16 cellular contexts compared by ENCODE assay signal in genomic region chr2:201138401-201138970, GRCh38. TPM values are rescaled to one million over a fixed set of nuclear protein-coding genes. Genes with fewer than 3 reads are reported as not detected.
DNase-seq lines count a peak whose midpoint lies in the region; ATAC-seq and TF ChIP-seq lines count a peak whose summit lies in the region.
"Had no signal": no experiment of that assay in that cellular context is flagged by ENCODE, and none has a peak within 500 bp of the region (broad histone marks: within the 10 kb centered on the region; RNA-seq: fewer than 3 reads in every experiment).

No MANE protein-coding gene starts in this region.

- WGBS in lung, 2 donors = 90 to 94% methylated on average over 15 of the region's 15 CpGs

- TF ChIP-seq CTCF in WTC11 (IDR thresholded peaks at IDR 0.05) (no peak), lung (IDR thresholded peaks at IDR 0.05; ENCODE audit: control extremely low read depth, extremely low read depth) (no peak), type B pancreatic cell (conservative IDR thresholded peaks at IDR 0.05) (no peak)

- peak overlapping the region; percentile 41 to 86 for H3K27ac ChIP-seq in lung (ENCODE audit: low read depth in 1 of 2, low read length in 1 of 2)
- H3K27ac ChIP-seq: brain microvascular endothelial cell, esophagus muscularis mucosa had no signal

- no peak for ATAC-seq in WTC11
- ATAC-seq in lung (ENCODE audit: insufficient read depth, low FRiP score) = no peak

- no peak overlapping the region for H3K4me3 ChIP-seq in lung
- H3K4me3 ChIP-seq: dorsolateral prefrontal cortex, esophagus muscularis mucosa had no signal

- H3K27ac Mint-ChIP-seq in activated naive CD8-positive, alpha-beta T cell = peak overlapping the region; percentile 68
- no peak overlapping the region for H3K27ac Mint-ChIP-seq in activated naive CD8-positive, alpha-beta T cell treated with anti-CD3 and anti-CD28 coated beads for 36 hours
- H3K27ac Mint-ChIP-seq in WTC11 (0 out of 2 replicates have a peak overlapping the region, but pooled peaks have one; percentile 88), type B pancreatic cell (peak overlapping the region; percentile 78)
- H3K27ac Mint-ChIP-seq: activated naive CD4-positive, alpha-beta T cell treated with anti-CD3 and anti-CD28 coated beads, Interleukin-2, amount 10 ng/mL, durations not matched to agents 7 days and 5 days had no signal

- DNase-seq in activated naive CD8-positive, alpha-beta T cell treated with anti-CD3 and anti-CD28 coated beads for 36 hours = no peak
- DNase-seq in WTC11 (ENCODE audit: low spot score) = no peak
- no peak for DNase-seq in lung (ENCODE audit: low spot score)
- no peak for DNase-seq in type B pancreatic cell (ENCODE audit: extremely low spot score, unreplicated experiment)
- DNase-seq in nucleus accumbens (lab: John Stamatoyannopoulos, UW) = no peak
- no peak for DNase-seq in SIG-M5 (lab: John Stamatoyannopoulos, UW)
- DNase-seq in stimulated activated naive CD4-positive, alpha-beta T cell (lab: John Stamatoyannopoulos, UW) = no peak
- DNase-seq: activated naive CD4-positive, alpha-beta T cell treated with anti-CD3 and anti-CD28 coated beads, Interleukin-2, amount 10 ng/mL, durations not matched to agents 7 days and 5 days; brain microvascular endothelial cell; Caco-2; dorsolateral prefrontal cortex; NCI-H1417 treated with DMSO at 0.1 percent for 48 hours; retina had no signal

- H3K36me3 ChIP-seq in lung (ENCODE audit: control insufficient read depth in 2 of 2, insufficient read depth in 2 of 2, low read length in 2 of 2) = peaks cover 41 to 43% of the 10 kb centered on the region in 2 donors

- peaks cover 43% of the 10 kb centered on the region for H3K4me1 Mint-ChIP-seq in activated naive CD8-positive, alpha-beta T cell (ENCODE audit: low read depth)
- peaks cover 31% of the 10 kb centered on the region for H3K4me1 Mint-ChIP-seq in activated naive CD8-positive, alpha-beta T cell treated with anti-CD3 and anti-CD28 coated beads for 36 hours
- H3K4me1 Mint-ChIP-seq in WTC11 = peaks cover 18% of the 10 kb centered on the region
- peaks cover 4% of the 10 kb centered on the region for H3K4me1 Mint-ChIP-seq in type B pancreatic cell (ENCODE audit: unreplicated experiment)

- peaks cover 13% of the 10 kb centered on the region for H3K36me3 Mint-ChIP-seq in activated naive CD8-positive, alpha-beta T cell
- peaks cover 58% of the 10 kb centered on the region for H3K36me3 Mint-ChIP-seq in activated naive CD8-positive, alpha-beta T cell treated with anti-CD3 and anti-CD28 coated beads for 36 hours
- H3K36me3 Mint-ChIP-seq in WTC11 (peaks cover 26% of the 10 kb centered on the region), type B pancreatic cell (peaks cover 21% of the 10 kb centered on the region)

- no peaks in the 10 kb centered on the region for H3K27me3 Mint-ChIP-seq in activated naive CD8-positive, alpha-beta T cell
- H3K27me3 Mint-ChIP-seq in activated naive CD8-positive, alpha-beta T cell treated with anti-CD3 and anti-CD28 coated beads for 36 hours = no peaks in the 10 kb centered on the region
- no peaks in the 10 kb centered on the region for H3K27me3 Mint-ChIP-seq in WTC11 (ENCODE audit: low read depth)
- no peaks in the 10 kb centered on the region for H3K27me3 Mint-ChIP-seq in type B pancreatic cell
- H3K27me3 Mint-ChIP-seq: activated naive CD4-positive, alpha-beta T cell treated with anti-CD3 and anti-CD28 coated beads, Interleukin-2, amount 10 ng/mL, durations not matched to agents 7 days and 5 days had no signal

- H3K4me1 ChIP-seq in lung (ENCODE audit: control insufficient read depth in 2 of 2, insufficient read depth in 2 of 2, low read length in 2 of 2) = peaks cover 8 to 14% of the 10 kb centered on the region in 2 donors
- H3K4me1 ChIP-seq: Caco-2 had no signal

- H3K9me3 ChIP-seq in lung (ENCODE audit: control insufficient read depth in 2 of 2, insufficient read depth in 1 of 2, low read length in 1 of 2) = no peaks in the 10 kb centered on the region
- H3K9me3 ChIP-seq: Caco-2, esophagus muscularis mucosa had no signal

- H3K9me3 Mint-ChIP-seq in activated naive CD8-positive, alpha-beta T cell (ENCODE audit: low read depth) = no peaks in the 10 kb centered on the region
- H3K9me3 Mint-ChIP-seq in activated naive CD8-positive, alpha-beta T cell treated with anti-CD3 and anti-CD28 coated beads for 36 hours = no peaks in the 10 kb centered on the region
- H3K9me3 Mint-ChIP-seq in WTC11 (no peaks in the 10 kb centered on the region), type B pancreatic cell (no peaks in the 10 kb centered on the region)
- H3K9me3 Mint-ChIP-seq: activated naive CD4-positive, alpha-beta T cell treated with anti-CD3 and anti-CD28 coated beads, Interleukin-2, amount 10 ng/mL, durations not matched to agents 7 days and 5 days; neural crest cell had no signal

- no peak overlapping the region for H3K4me3 Mint-ChIP-seq in activated naive CD8-positive, alpha-beta T cell
- no peak overlapping the region for H3K4me3 Mint-ChIP-seq in activated naive CD8-positive, alpha-beta T cell treated with anti-CD3 and anti-CD28 coated beads for 36 hours
- no peak overlapping the region for H3K4me3 Mint-ChIP-seq in WTC11
- no peak overlapping the region for H3K4me3 Mint-ChIP-seq in type B pancreatic cell
- H3K4me3 Mint-ChIP-seq: activated naive CD4-positive, alpha-beta T cell treated with anti-CD3 and anti-CD28 coated beads, Interleukin-2, amount 10 ng/mL, durations not matched to agents 7 days and 5 days; neural crest cell had no signal

- POLR2A ChIA-PET in WTC11 (lab: Charles Lee) = no interaction called here

- CTCF ChIA-PET in WTC11 (lab: Charles Lee) = interaction anchor here (1.1 kb wide), 1 partner anchor 94 kb away, joined by 4 read pairs; no protein-coding TSS in a partner anchor

- no peaks in the 10 kb centered on the region for H3K27me3 ChIP-seq in lung (ENCODE audit: control insufficient read depth, insufficient read depth)
- H3K27me3 ChIP-seq: brain microvascular endothelial cell, dorsolateral prefrontal cortex, esophagus muscularis mucosa had no signal

TF ChIP-seq in WTC11, 78 proteins besides CTCF, POLR2A, EP300 and RAD21:
- TF ChIP-seq ZNF219 (CRISPR knock-in tag; IDR thresholded peaks at IDR 0.05; ENCODE audit: borderline replicate concordance) (no peak), MYBL2 (CRISPR knock-in tag; IDR thresholded peaks at IDR 0.05) (no peak), TEAD4 (CRISPR knock-in tag; IDR thresholded peaks at IDR 0.05) (no peak)
TF ChIP-seq in WTC11: peak in this region for 0.

RNA-seq across cellular contexts. Expression of gene CFLAR, which starts 22.5 kb away (rescaled TPM):
- total RNA-seq in activated naive CD8-positive, alpha-beta T cell treated with anti-CD3 and anti-CD28 coated beads for 36 hours = 100 to 1,000 TPM; 190 to 198 TPM
- total RNA-seq in WTC11 (2021) (18.2 to 21.5 TPM (median 19.9 TPM) in 3 replicates), lung (100 to 1,000 TPM; 294 to 345 TPM), type B pancreatic cell (ENCODE audit: low replicate concordance) (26.5 and 58.5 TPM in 2 replicates)
- polyA plus RNA-seq in lung = 100 to 1,000 TPM; 101 to 182 TPM

RNA-seq across cellular contexts. Expression of gene CASP10, which starts 44.5 kb away (rescaled TPM):
- 10 to 100 TPM; 25.5 to 26.5 TPM for total RNA-seq in activated naive CD8-positive, alpha-beta T cell treated with anti-CD3 and anti-CD28 coated beads for 36 hours
- total RNA-seq in WTC11 (2021) = 2.8 to 2.9 TPM (median 2.8 TPM) in 3 replicates
- 10 to 100 TPM; 24.3 to 74.4 TPM for total RNA-seq in lung
- polyA plus RNA-seq in lung = 1 to 10 TPM; 8.9 to 9.1 TPM
- 1.6 and 3.6 TPM in 2 replicates for total RNA-seq in type B pancreatic cell (ENCODE audit: low replicate concordance)
- total RNA-seq: neural crest cell had no signal
